ENCODE assay signal across 1 cellular context in the genomic region with DNA sequence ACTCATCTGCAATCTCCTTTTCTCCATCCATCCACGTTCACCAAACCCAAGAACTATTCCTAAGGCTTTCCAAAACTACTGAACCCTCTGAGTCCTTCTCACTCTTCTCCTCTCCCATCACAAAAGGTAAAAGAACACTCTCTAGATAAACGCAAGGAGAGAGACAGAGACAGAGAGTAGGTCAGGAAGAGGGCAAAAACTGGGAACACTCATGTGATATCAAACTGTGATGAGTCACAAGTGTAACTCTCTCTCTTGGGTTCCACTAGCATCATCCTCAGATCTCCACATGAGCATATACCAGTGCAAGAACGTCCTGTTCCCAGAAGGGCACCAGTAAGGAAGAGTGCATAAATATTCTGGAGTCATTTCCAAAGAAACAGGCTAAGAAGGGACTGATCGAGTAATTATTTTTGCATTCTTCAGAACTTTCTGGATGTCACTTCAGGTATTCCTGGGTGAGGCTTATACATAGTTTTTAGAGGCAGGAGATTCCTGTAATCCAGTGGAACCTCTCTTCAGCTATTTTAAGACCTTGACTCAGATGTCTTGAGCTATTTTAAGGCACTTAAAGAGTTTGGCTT.
A peak's percentile ranks its signal among the peaks of the same experiment; 100 is the strongest.
TF ChIP-seq lines count a peak whose summit lies in the region.

No MANE protein-coding gene starts in this region.

TF ChIP-seq in K562, 482 proteins besides CTCF, POLR2A, EP300 and RAD21 (continued from another document):
- TF ChIP-seq, protein P1, sequence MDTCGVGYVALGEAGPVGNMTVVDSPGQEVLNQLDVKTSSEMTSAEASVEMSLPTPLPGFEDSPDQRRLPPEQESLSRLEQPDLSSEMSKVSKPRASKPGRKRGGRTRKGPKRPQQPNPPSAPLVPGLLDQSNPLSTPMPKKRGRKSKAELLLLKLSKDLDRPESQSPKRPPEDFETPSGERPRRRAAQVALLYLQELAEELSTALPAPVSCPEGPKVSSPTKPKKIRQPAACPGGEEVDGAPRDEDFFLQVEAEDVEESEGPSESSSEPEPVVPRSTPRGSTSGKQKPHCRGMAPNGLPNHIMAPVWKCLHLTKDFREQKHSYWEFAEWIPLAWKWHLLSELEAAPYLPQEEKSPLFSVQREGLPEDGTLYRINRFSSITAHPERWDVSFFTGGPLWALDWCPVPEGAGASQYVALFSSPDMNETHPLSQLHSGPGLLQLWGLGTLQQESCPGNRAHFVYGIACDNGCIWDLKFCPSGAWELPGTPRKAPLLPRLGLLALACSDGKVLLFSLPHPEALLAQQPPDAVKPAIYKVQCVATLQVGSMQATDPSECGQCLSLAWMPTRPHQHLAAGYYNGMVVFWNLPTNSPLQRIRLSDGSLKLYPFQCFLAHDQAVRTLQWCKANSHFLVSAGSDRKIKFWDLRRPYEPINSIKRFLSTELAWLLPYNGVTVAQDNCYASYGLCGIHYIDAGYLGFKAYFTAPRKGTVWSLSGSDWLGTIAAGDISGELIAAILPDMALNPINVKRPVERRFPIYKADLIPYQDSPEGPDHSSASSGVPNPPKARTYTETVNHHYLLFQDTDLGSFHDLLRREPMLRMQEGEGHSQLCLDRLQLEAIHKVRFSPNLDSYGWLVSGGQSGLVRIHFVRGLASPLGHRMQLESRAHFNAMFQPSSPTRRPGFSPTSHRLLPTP (IDR thresholded peaks at IDR 0.05; ENCODE audit: borderline replicate concordance, extremely low read depth, insufficient read length): no peak
- TF ChIP-seq ZNF583 (CRISPR knock-in tag; IDR thresholded peaks at IDR 0.05) (no peak), NCOA2 (IDR thresholded peaks at IDR 0.05; ENCODE audit: partially characterized antibody in 2 of 2) (no peak), LARP7 (IDR thresholded peaks at IDR 0.05) (no peak), ZNF274 (IDR thresholded peaks at IDR 0.05; ENCODE audit: borderline replicate concordance, low read depth, low read length) (no peak), MECOM (CRISPR knock-in tag; IDR thresholded peaks at IDR 0.05) (no peak), IFI16 (CRISPR knock-in tag; IDR thresholded peaks at IDR 0.05) (no peak), GABPB1 (CRISPR knock-in tag; IDR thresholded peaks at IDR 0.05) (no peak), WHSC1 (IDR thresholded peaks at IDR 0.05; ENCODE audit: low read length) (no peak), MEF2A (IDR thresholded peaks at IDR 0.05; ENCODE audit: control insufficient read depth, low read depth, low read length) (peak; percentile 85), TEAD2 (tag; IDR thresholded peaks at IDR 0.05) (0 out of 2 replicates have a peak, but pooled peaks have one; percentile 1), C11orf30 (IDR thresholded peaks at IDR 0.05; ENCODE audit: low read depth) (peak; percentile 30; the same call in 1 of the 2 replicates), NFIC (IDR thresholded peaks at IDR 0.05) (no peak), NFE2L1 (tag; IDR thresholded peaks at IDR 0.05; ENCODE audit: borderline replicate concordance, low read depth) (no peak), BRF1 (IDR thresholded peaks at IDR 0.05; ENCODE audit: borderline replicate concordance, extremely low read depth, insufficient read length) (no peak), ZNF134 (CRISPR knock-in tag; conservative IDR thresholded peaks at IDR 0.05) (no peak), HOXB6 (CRISPR knock-in tag; IDR thresholded peaks at IDR 0.05; ENCODE audit: borderline replicate concordance) (no peak), ZNF232 (CRISPR knock-in tag; IDR thresholded peaks at IDR 0.05) (no peak), MTA2 (IDR thresholded peaks at IDR 0.05; ENCODE audit: low read depth) (no peak), ZSCAN29 (IDR thresholded peaks at IDR 0.05) (no peak), TRIM28 (IDR thresholded peaks at IDR 0.05) (no peak), CHAMP1 (IDR thresholded peaks at IDR 0.05) (no peak), MCM3 (IDR thresholded peaks at IDR 0.05) (no peak), ZBTB49 (CRISPR knock-in tag; IDR thresholded peaks at IDR 0.05; ENCODE audit: borderline replicate concordance) (no peak)
- TF ChIP-seq, protein P2, sequence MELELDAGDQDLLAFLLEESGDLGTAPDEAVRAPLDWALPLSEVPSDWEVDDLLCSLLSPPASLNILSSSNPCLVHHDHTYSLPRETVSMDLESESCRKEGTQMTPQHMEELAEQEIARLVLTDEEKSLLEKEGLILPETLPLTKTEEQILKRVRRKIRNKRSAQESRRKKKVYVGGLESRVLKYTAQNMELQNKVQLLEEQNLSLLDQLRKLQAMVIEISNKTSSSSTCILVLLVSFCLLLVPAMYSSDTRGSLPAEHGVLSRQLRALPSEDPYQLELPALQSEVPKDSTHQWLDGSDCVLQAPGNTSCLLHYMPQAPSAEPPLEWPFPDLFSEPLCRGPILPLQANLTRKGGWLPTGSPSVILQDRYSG (tag; conservative IDR thresholded peaks at IDR 0.05; ENCODE audit: low read depth): no peak
- TF ChIP-seq, protein P3, sequence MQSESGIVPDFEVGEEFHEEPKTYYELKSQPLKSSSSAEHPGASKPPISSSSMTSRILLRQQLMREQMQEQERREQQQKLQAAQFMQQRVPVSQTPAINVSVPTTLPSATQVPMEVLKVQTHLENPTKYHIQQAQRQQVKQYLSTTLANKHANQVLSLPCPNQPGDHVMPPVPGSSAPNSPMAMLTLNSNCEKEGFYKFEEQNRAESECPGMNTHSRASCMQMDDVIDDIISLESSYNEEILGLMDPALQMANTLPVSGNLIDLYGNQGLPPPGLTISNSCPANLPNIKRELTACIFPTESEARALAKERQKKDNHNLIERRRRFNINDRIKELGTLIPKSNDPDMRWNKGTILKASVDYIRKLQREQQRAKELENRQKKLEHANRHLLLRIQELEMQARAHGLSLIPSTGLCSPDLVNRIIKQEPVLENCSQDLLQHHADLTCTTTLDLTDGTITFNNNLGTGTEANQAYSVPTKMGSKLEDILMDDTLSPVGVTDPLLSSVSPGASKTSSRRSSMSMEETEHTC (IDR thresholded peaks at IDR 0.05): 0 out of 2 replicates have a peak, but pooled peaks have one; percentile 65
